Comparison of ENCODE assay signal across 9 cellular contexts in the genomic region with DNA sequence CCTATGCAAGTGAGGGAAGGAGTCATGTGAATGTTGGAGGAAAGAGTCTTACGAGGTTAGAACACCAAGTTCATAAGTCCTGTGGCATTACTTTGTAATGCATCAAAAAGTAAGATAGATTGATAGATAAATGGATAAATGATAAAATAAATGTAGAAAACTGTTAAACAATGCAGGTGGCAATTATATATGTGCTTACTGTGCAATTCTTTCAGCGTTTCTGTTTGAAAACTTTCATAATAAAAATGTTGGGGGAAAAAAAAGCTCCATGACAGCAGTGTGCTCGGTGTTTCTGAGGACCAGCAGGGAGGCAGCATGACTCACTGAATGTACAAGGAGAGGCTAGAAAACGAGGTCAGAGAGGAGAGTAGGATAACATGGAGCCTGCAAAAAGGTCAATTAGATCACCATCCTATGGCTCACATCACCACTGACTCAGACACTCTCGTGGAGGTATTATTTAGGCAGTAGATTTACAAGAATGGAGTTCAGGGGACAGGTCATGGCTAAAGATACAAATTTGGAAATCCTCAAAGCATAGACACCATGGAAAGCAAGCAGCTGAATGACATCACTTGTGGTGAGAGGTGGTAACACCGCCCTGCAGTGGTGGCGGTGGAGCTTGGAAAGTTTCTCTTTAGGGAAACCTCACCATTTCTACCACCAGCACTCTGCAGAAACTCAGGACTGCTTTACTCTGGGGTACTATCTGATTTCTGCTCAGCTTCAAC.
DNase-seq lines count a peak whose midpoint lies in the region; ATAC-seq and TF ChIP-seq lines count a peak whose summit lies in the region.
"Had no signal": no experiment of that assay in that cellular context is flagged by ENCODE, and none has a peak within 500 bp of the region (broad histone marks: within the 10 kb centered on the region; RNA-seq: fewer than 3 reads in every experiment).

No MANE protein-coding gene starts in this region.

- intact Hi-C loops in sciatic nerve (cut with DNase I) = no loop called here

- ATAC-seq in activated CD8-positive, alpha-beta T cell treated with anti-CD3 and anti-CD28 coated beads, Interleukin-2, amount 10 ng/mL, durations not matched to agents 7 days and 5 days = peak; percentile 60
- ATAC-seq in sciatic nerve (no peak), HG03280 (IDR thresholded peaks at IDR 0.05; ENCODE audit: unreplicated experiment) (no peak)

- CTCF ChIA-PET in activated CD8-positive, alpha-beta T cell treated with anti-CD3 and anti-CD28 coated beads, Interleukin-2, amount 10 ng/mL, durations not matched to agents 7 days and 5 days (lab: Charles Lee) = no interaction called here
- CTCF ChIA-PET in RWPE1 (lab: Yijun Ruan, JAX) = interaction anchor here (0.6 kb wide), 2 partner anchors 96 to 301 kb away, joined by 3 read pairs; no protein-coding TSS in a partner anchor

- peaks cover 11% of the 10 kb centered on the region for H3K4me1 ChIP-seq in HUES48 (ENCODE audit: control insufficient read depth, insufficient read depth, low read length)

- no peak for TF ChIP-seq CTCF in RWPE1 (conservative IDR thresholded peaks at IDR 0.05; ENCODE audit: low read depth)

- H3K27me3 ChIP-seq in HUES48 (ENCODE audit: control insufficient read depth, insufficient read depth, low read length) = no peaks in the 10 kb centered on the region

- H3K4me3 Mint-ChIP-seq in activated CD8-positive, alpha-beta T cell treated with anti-CD3 and anti-CD28 coated beads, Interleukin-2, amount 10 ng/mL, durations not matched to agents 7 days and 5 days = no peak overlapping the region
- H3K4me3 Mint-ChIP-seq: activated naive CD4-positive, alpha-beta T cell treated with anti-CD3 and anti-CD28 coated beads, Interleukin-2, amount 10 ng/mL, durations not matched to agents 7 days and 5 days had no signal

- H3K4me1 Mint-ChIP-seq in activated CD8-positive, alpha-beta T cell treated with anti-CD3 and anti-CD28 coated beads, Interleukin-2, amount 10 ng/mL, durations not matched to agents 7 days and 5 days (ENCODE audit: low read depth) = peaks cover 16% of the 10 kb centered on the region

- no peaks in the 10 kb centered on the region for H3K9me3 ChIP-seq in HUES48 (ENCODE audit: control insufficient read depth, insufficient read depth, low read length)

- POLR2A ChIA-PET in activated CD8-positive, alpha-beta T cell treated with anti-CD3 and anti-CD28 coated beads, Interleukin-2, amount 10 ng/mL, durations not matched to agents 7 days and 5 days (lab: Charles Lee) = no interaction called here
- POLR2A ChIA-PET in RWPE1 (lab: Yijun Ruan, JAX; ENCODE audit: low non-redundant PET) = no interaction called here

- in situ Hi-C loops in Caki2 (cut with HindIII; ENCODE audit: low pct_unique_long_range_greater_than_20kb, low sequenced_read_pairs) = no loop called here

- peak overlapping the region; percentile 15 for H3K27ac ChIP-seq in HUES48 (ENCODE audit: low read depth, low read length)
- H3K27ac ChIP-seq in RWPE1 = no peak overlapping the region

- H3K9me3 Mint-ChIP-seq in activated CD8-positive, alpha-beta T cell treated with anti-CD3 and anti-CD28 coated beads, Interleukin-2, amount 10 ng/mL, durations not matched to agents 7 days and 5 days (ENCODE audit: insufficient read depth) = no peaks in the 10 kb centered on the region
- H3K9me3 Mint-ChIP-seq: activated naive CD4-positive, alpha-beta T cell treated with anti-CD3 and anti-CD28 coated beads, Interleukin-2, amount 10 ng/mL, durations not matched to agents 7 days and 5 days had no signal

- no peaks in the 10 kb centered on the region for H3K27me3 Mint-ChIP-seq in activated CD8-positive, alpha-beta T cell treated with anti-CD3 and anti-CD28 coated beads, Interleukin-2, amount 10 ng/mL, durations not matched to agents 7 days and 5 days (ENCODE audit: low read depth)

- no peak overlapping the region for H3K9ac ChIP-seq in HUES48 (ENCODE audit: low read depth, low read length)

- H3K36me3 Mint-ChIP-seq in activated CD8-positive, alpha-beta T cell treated with anti-CD3 and anti-CD28 coated beads, Interleukin-2, amount 10 ng/mL, durations not matched to agents 7 days and 5 days (ENCODE audit: low read depth) = no peaks in the 10 kb centered on the region
- H3K36me3 Mint-ChIP-seq: activated naive CD4-positive, alpha-beta T cell treated with anti-CD3 and anti-CD28 coated beads, Interleukin-2, amount 10 ng/mL, durations not matched to agents 7 days and 5 days had no signal

- H3K27ac Mint-ChIP-seq in activated CD8-positive, alpha-beta T cell treated with anti-CD3 and anti-CD28 coated beads, Interleukin-2, amount 10 ng/mL, durations not matched to agents 7 days and 5 days = no peak overlapping the region
- H3K27ac Mint-ChIP-seq: activated naive CD4-positive, alpha-beta T cell treated with anti-CD3 and anti-CD28 coated beads, Interleukin-2, amount 10 ng/mL, durations not matched to agents 7 days and 5 days had no signal

- peak; percentile 82 for DNase-seq in Caki2 (ENCODE audit: low read depth)
- peak; percentile 37 for DNase-seq in activated CD8-positive, alpha-beta T cell treated with anti-CD3 and anti-CD28 coated beads, Interleukin-2, amount 10 ng/mL, durations not matched to agents 7 days and 5 days
- peak; percentile 64 for DNase-seq in islet precursor cell
- no peak for DNase-seq in NCI-H2107 treated with DMSO at 0.1 percent for 48 hours (lab: John Stamatoyannopoulos, UW; ENCODE audit: unreplicated experiment)
- DNase-seq in sciatic nerve (ENCODE audit: low spot score) = no peak
- DNase-seq in RWPE1 (ENCODE audit: low spot score) = no peak
- DNase-seq: activated naive CD4-positive, alpha-beta T cell treated with anti-CD3 and anti-CD28 coated beads, Interleukin-2, amount 10 ng/mL, durations not matched to agents 7 days and 5 days had no signal

- no peak overlapping the region for H3K4me3 ChIP-seq in HUES48 (ENCODE audit: low read depth, low read length)

- no peaks in the 10 kb centered on the region for H3K36me3 ChIP-seq in HUES48 (ENCODE audit: control insufficient read depth, insufficient read depth, low read length)

Comparison
In these comparisons a context has a peak if more than half of its experiments do, and no peak if none do; other contexts are left out.
1. DNase-seq: peak in Caki2 (single experiment), activated CD8-positive, alpha-beta T cell treated with anti-CD3 and anti-CD28 coated beads, Interleukin-2, amount 10 ng/mL, durations not matched to agents 7 days and 5 days (single experiment) and islet precursor cell (single experiment); none in NCI-H2107 treated with DMSO at 0.1 percent for 48 hours (single experiment), sciatic nerve (single experiment) and RWPE1 (single experiment).